Comparison of ENCODE assay signal across 2 cellular contexts in genomic region chr3:150023239-150023636, GRCh38.
TF ChIP-seq lines count a peak whose summit lies in the region.

No MANE protein-coding gene starts in this region.

TF ChIP-seq in GM23338, 12 proteins besides CTCF, POLR2A, EP300 and RAD21:
- TF ChIP-seq ZNF462 (CRISPR knock-in tag; IDR thresholded peaks at IDR 0.05) (no peak), POLR2AphosphoS5 (IDR thresholded peaks at IDR 0.05; ENCODE audit: low read depth) (no peak), CREB1 (CRISPR knock-in tag; IDR thresholded peaks at IDR 0.05; ENCODE audit: low read depth) (no peak)
TF ChIP-seq in GM23338: peak in this region for 0.

TF ChIP-seq in H1, 55 proteins besides CTCF, POLR2A, EP300 and RAD21:
- TF ChIP-seq CHD2 (IDR thresholded peaks at IDR 0.05; ENCODE audit: low read length) = no peak
- TF ChIP-seq TEAD4 (IDR thresholded peaks at IDR 0.05; ENCODE audit: low read depth, low read length) = peak; percentile 70
- TF ChIP-seq ATF3 (IDR thresholded peaks at IDR 0.05; ENCODE audit: insufficient read depth, low read depth, low read length) = no peak
- TF ChIP-seq SIX5 (IDR thresholded peaks at IDR 0.05; ENCODE audit: low read depth, low read length) = no peak
- TF ChIP-seq CHD1 (IDR thresholded peaks at IDR 0.05; ENCODE audit: low read depth, low read length) = no peak
